9 cellular contexts compared by ENCODE assay signal in the genomic region with DNA sequence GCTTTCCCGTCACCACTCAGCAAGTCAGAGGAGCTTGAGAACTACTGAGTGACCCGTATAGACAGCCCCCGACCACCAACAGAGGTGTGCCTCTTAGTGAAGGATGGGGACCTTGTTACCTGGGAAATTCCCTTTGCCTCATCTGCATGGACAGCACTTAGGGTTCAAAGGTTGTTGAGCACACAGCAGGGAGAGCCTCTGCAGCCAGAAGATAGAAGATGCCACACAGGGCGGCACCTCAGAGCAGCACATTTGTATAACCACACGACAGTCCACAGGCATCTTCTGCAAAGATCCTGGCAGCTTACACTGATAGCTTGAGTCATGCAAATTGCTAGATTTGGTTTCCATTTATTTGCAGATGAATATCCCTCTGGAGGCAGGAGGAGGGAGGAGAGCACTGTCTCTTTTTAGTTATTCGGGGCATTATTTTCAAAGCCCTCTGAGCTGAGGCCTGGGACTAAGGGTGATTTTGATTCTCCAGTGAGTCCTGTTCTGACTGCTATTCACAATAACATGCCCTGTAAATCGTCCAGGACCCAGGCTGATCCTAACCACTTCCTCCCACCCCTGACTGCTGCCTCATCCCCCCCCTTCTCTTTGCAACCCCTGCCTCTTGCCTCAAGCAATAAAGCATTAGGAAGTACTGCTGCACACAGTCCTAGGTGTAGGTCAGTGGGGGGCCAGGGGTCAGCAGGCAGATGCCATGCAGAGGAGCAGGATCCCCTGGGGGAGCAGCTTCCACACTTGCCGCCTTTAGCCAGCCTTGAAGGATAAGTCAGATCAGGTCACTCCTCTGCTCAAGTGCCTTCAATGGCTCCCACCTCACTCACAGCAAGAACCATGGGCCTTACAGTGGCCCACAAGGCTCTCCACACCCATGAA. TPM values are rescaled to one million over a fixed set of nuclear protein-coding genes. Genes with fewer than 3 reads are reported as not detected.
A peak's percentile ranks its signal among the peaks of the same experiment; 100 is the strongest.
DNase-seq lines count a peak whose midpoint lies in the region; ATAC-seq and TF ChIP-seq lines count a peak whose summit lies in the region.
"Had no signal": no experiment of that assay in that cellular context is flagged by ENCODE, and none has a peak within 500 bp of the region (broad histone marks: within the 10 kb centered on the region; RNA-seq: fewer than 3 reads in every experiment).

No MANE protein-coding gene starts in this region.

- H3K4me3 Mint-ChIP-seq in CD8-positive, alpha-beta memory T cell: peak overlapping the region; percentile 70 to 91 (median 85)

- peak overlapping the region; percentile 73 for H3K4me3 ChIP-seq in CD8-positive, alpha-beta memory T cell (ENCODE audit: low read length)
- H3K4me3 ChIP-seq in iPS-20b (ENCODE audit: low read length) (no peak overlapping the region), breast epithelium (no peak overlapping the region)

- DNase-seq in CD8-positive, alpha-beta memory T cell: peak; percentile 35 to 81 (median 74)
- DNase-seq in posterior vena cava (ENCODE audit: low spot score) (no peak), NCI-H1105 (lab: John Stamatoyannopoulos, UW) (no peak), NCI-H524 (lab: John Stamatoyannopoulos, UW) (no peak), breast epithelium (ENCODE audit: low spot score in 2 of 2) (no peak)

- H3K27me3 ChIP-seq in CD8-positive, alpha-beta memory T cell (ENCODE audit: insufficient read depth, low read length, poor library complexity, severe bottlenecking): no peaks in the 10 kb centered on the region
- H3K27me3 ChIP-seq in iPS-20b (ENCODE audit: insufficient read depth, low read length) (peaks cover 8% of the 10 kb centered on the region), breast epithelium (no peaks in the 10 kb centered on the region)

- no peaks in the 10 kb centered on the region for H3K36me3 ChIP-seq in CD8-positive, alpha-beta memory T cell (ENCODE audit: insufficient read depth, low read length)
- H3K36me3 ChIP-seq in iPS-20b (ENCODE audit: insufficient read depth, low read depth, low read length) (no peaks in the 10 kb centered on the region), breast epithelium (no peaks in the 10 kb centered on the region)

- peaks cover 44 to 65% (median 54%) of the 10 kb centered on the region in 3 donors for H3K4me1 Mint-ChIP-seq in CD8-positive, alpha-beta memory T cell

- CTCF ChIA-PET in CD8-positive, alpha-beta memory T cell (lab: Charles Lee): interaction anchor here (1.3 to 10.5 kb wide), 7 partner anchors 11 to 163 kb away, joined by 3 to 168 read pairs (median 5); partner anchors contain the start of gene CRHR2

- peak overlapping the region; percentile 7; the same call in 1 of the 2 replicates for H3K9ac ChIP-seq in iPS-20b (ENCODE audit: low read depth, low read length)

- peaks cover 0 to 1% of the 10 kb centered on the region in 2 donors for H3K27me3 Mint-ChIP-seq in CD8-positive, alpha-beta memory T cell

- no peak for TF ChIP-seq CTCF in breast epithelium (IDR thresholded peaks at IDR 0.05)

- H3K27ac ChIP-seq in CD8-positive, alpha-beta memory T cell (ENCODE audit: low read depth, low read length): peak overlapping the region; percentile 34
- H3K27ac ChIP-seq in iPS-20b (ENCODE audit: low read length) (peak overlapping the region; percentile 12), breast epithelium (no peak overlapping the region)

- TF ChIP-seq POLR2A in breast epithelium (IDR thresholded peaks at IDR 0.05): no peak

- H3K27ac Mint-ChIP-seq in CD8-positive, alpha-beta memory T cell: peak overlapping the region; percentile 64 to 95 (median 88)

- H3K36me3 Mint-ChIP-seq in CD8-positive, alpha-beta memory T cell: peaks cover 0 to 2% (median 0%) of the 10 kb centered on the region in 3 donors

- intact Hi-C loops in posterior vena cava (cut with DNase I) (no loop called here), breast epithelium (cut with DNase I; ENCODE audit: low total_unique reads) (no loop called here)

- POLR2A ChIA-PET in CD8-positive, alpha-beta memory T cell (lab: Charles Lee): interaction anchor here (1.0 to 1.8 kb wide), 2 partner anchors 11 to 133 kb away, joined by 3 to 26 read pairs; partner anchors contain the start of gene GARS1

- peaks cover 52% of the 10 kb centered on the region for H3K4me1 ChIP-seq in CD8-positive, alpha-beta memory T cell (ENCODE audit: insufficient read depth, low read length)
- peaks cover 11% of the 10 kb centered on the region; the same call in 1 of the 2 replicates for H3K4me1 ChIP-seq in iPS-20b (ENCODE audit: insufficient read depth, low read length)
- no peaks in the 10 kb centered on the region for H3K4me1 ChIP-seq in breast epithelium

- ATAC-seq in HG03432 (IDR thresholded peaks at IDR 0.05; ENCODE audit: unreplicated experiment): peak; percentile 79
- ATAC-seq in activated CD4-positive, CD25-positive, alpha-beta regulatory T cell treated with anti-CD3 and anti-CD28 coated beads, Interleukin-2, amount 50 U/mL, for 24 hours: peak; percentile 79 to 85

- no peaks in the 10 kb centered on the region for H3K9me3 Mint-ChIP-seq in CD8-positive, alpha-beta memory T cell

- H3K9me3 ChIP-seq in CD8-positive, alpha-beta memory T cell (ENCODE audit: low read length): no peaks in the 10 kb centered on the region
- no peaks in the 10 kb centered on the region for H3K9me3 ChIP-seq in iPS-20b (ENCODE audit: insufficient read depth, low read depth, low read length)
- H3K9me3 ChIP-seq in breast epithelium: no peaks in the 10 kb centered on the region

RNA-seq across cellular contexts. Expression of gene INMT, which starts 24.6 kb away (rescaled TPM):
- total RNA-seq in CD8-positive, alpha-beta memory T cell: under 1 TPM in 1 of 2 experiments, not detected in 1; 0.18 TPM
- polyA plus RNA-seq in CD8-positive, alpha-beta memory T cell: 0.08 TPM
- 100 to 1,000 TPM in 1 of 2 donors, 10 to 100 TPM in 1; 83.8 to 150 TPM for total RNA-seq in posterior vena cava
- 10 to 100 TPM in 2 of 3 donors, 1 to 10 TPM in 1; 7.8 to 66.7 (median 26.2) TPM for total RNA-seq in breast epithelium
- total RNA-seq: pulmonary artery endothelial cell had no signal

RNA-seq across cellular contexts. Expression of gene MINDY4, which starts 43.9 kb away (rescaled TPM):
- total RNA-seq in CD8-positive, alpha-beta memory T cell: 1 to 10 TPM; 2.4 to 2.6 TPM
- 1.0 TPM for polyA plus RNA-seq in CD8-positive, alpha-beta memory T cell
- total RNA-seq in posterior vena cava (10 to 100 TPM; 13.9 to 18.4 TPM), breast epithelium (10 to 100 TPM in 2 of 3 donors, 1 to 10 TPM in 1; 5.6 to 14.9 (median 13.8) TPM)

RNA-seq across cellular contexts. Expression of gene CRHR2, which starts 45.0 kb away (rescaled TPM):
- total RNA-seq in CD8-positive, alpha-beta memory T cell: not detected
- polyA plus RNA-seq in CD8-positive, alpha-beta memory T cell: not detected
- total RNA-seq in posterior vena cava (under 1 TPM; 0.10 to 0.60 TPM), breast epithelium (under 1 TPM; under 0.01 to 0.16 (median 0.15) TPM)
- total RNA-seq: pulmonary artery endothelial cell had no signal

Comparison
In these comparisons a context has a peak if more than half of its experiments do, and no peak if none do; other contexts are left out.
1. DNase-seq: peak in CD8-positive, alpha-beta memory T cell (5 of 5); none in posterior vena cava (single experiment), NCI-H1105 (single experiment), NCI-H524 (0 of 2) and breast epithelium (0 of 2).
2. H3K27ac ChIP-seq: peak in CD8-positive, alpha-beta memory T cell (single experiment) and iPS-20b (single experiment); none in breast epithelium (0 of 2).
3. RNA of gene INMT, which starts 24.6 kb away (total RNA-seq): 83.8 to 150 TPM in posterior vena cava and 7.8 to 66.7 TPM in breast epithelium; 0.18 TPM in CD8-positive, alpha-beta memory T cell; every median in the first group is over 4 times any median in the second.